Comparison of ENCODE assay signal across 18 cellular contexts in the genomic region with DNA sequence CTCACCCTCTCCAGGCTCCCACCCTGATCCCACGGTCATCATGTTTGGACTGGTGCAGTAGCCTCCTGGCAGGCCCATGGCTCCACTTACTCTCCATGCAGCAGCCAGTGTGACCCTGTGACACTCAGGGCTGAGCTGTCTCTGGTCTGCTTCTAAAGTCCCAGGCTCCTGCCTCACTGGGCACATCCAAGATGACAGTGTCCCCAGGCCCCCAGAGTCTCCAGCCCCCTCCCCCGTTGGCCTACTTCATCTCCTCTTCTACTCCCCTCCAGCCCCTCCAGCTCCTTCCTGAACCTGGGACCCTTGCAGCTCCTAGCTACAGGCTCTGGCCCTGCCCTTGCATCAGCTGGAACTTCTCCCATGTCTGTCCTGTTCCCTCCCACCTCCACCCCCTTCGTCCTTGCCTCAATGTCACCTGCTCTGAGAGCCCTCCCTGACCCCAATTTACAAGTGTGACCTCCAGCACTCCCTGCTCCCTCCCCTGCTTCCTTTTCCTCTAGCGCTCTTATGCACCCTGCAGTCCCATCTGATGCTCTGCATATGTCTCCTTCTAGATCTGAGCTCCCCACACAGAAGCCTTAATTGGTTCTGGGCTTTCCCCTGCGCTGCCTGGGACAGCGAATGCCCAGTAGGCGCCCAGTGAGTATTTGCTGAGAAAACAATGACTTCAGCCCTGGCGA.
"Had no signal": no experiment of that assay in that cellular context is flagged by ENCODE, and none has a peak within 500 bp of the region (broad histone marks: within the 10 kb centered on the region; RNA-seq: fewer than 3 reads in every experiment).

No MANE protein-coding gene starts in this region.

- H3K27ac ChIP-seq: brain microvascular endothelial cell, colonic mucosa, left lung, pancreas, tibial artery had no signal

- H3K4me3 Mint-ChIP-seq: activated T-cell treated with anti-CD3 and anti-CD28 coated beads, Interleukin-2, amount 50 U/mL, for 4 hours had no signal

- H3K27me3 ChIP-seq: brain microvascular endothelial cell, colonic mucosa, pancreas had no signal

- H3K9me3 ChIP-seq: colonic mucosa, pancreas had no signal

- H3K4me1 ChIP-seq: colonic mucosa, left lung, pancreas, tibial artery had no signal

- DNase-seq: activated CD4-positive, alpha-beta T cell treated with anti-CD3 and anti-CD28 coated beads, Interleukin-2, amount 50 U/mL, for 4 hours; activated naive CD4-positive, alpha-beta T cell treated with anti-CD3 and anti-CD28 coated beads, Interleukin-2, amount 50 U/mL, for 16 hours; activated T-cell treated with anti-CD3 and anti-CD28 coated beads, Interleukin-2, amount 50 U/mL, for 4 hours; aorta; brain microvascular endothelial cell; central memory CD4-positive, alpha-beta T cell; colonic mucosa; erythroblast; kidney; left lung; pancreas; stimulated activated CD8-positive, alpha-beta memory T cell treated with anti-CD3 and anti-CD28 coated beads, Interleukin-4, amount 100 ng/mL, for 48 hours; stimulated activated naive CD8-positive, alpha-beta T cell treated with anti-CD3 and anti-CD28 coated beads, Interleukin-15, Interleukin-2, amounts not matched to agents 100 U/mL and 50 U/mL, for 24 hours; substantia nigra; SW 1271; T-helper 2 cell had no signal

- H3K36me3 ChIP-seq: brain microvascular endothelial cell, colonic mucosa, left lung, pancreas, tibial artery had no signal

- ATAC-seq: activated T-cell treated with anti-CD3 and anti-CD28 coated beads, Interleukin-2, amount 50 U/mL, for 4 hours; left lung; pancreas; sciatic nerve; stimulated activated naive CD8-positive, alpha-beta T cell treated with anti-CD3 and anti-CD28 coated beads, Interleukin-15, Interleukin-2, amounts not matched to agents 100 U/mL and 50 U/mL, for 24 hours had no signal

- H3K4me3 ChIP-seq: colonic mucosa, left lung, pancreas, tibial artery had no signal
